In the genomic region with DNA sequence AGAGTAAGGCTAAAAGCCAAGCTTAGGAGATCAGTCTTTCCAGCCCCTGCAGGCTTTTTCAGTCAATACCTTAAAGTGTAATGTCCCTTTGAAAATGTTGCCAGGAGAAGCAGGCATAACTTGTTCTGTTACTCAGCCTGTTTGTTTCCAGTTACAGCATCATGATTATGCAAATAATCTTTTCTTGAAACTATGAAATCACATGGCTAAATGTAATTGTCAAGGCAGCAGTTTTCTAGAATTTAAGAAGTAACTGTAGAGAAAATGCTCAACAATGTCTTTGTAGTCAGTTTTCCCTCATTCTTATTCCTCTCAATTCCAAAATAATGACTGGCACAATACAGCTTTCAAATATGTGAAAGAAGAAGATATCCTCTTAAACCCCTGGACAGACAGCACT, we compare ENCODE assay signal across 13 cellular contexts. TPM values are rescaled to one million over a fixed set of nuclear protein-coding genes. Genes with fewer than 3 reads are reported as not detected.
A peak's percentile ranks its signal among the peaks of the same experiment; 100 is the strongest.
DNase-seq lines count a peak whose midpoint lies in the region; ATAC-seq and TF ChIP-seq lines count a peak whose summit lies in the region.
"Had no signal": no experiment of that assay in that cellular context is flagged by ENCODE, and none has a peak within 500 bp of the region (broad histone marks: within the 10 kb centered on the region; RNA-seq: fewer than 3 reads in every experiment).

No MANE protein-coding gene starts in this region.

- peaks cover 32% of the 10 kb centered on the region for H3K4me1 Mint-ChIP-seq in CD14-positive monocyte
- peaks cover 13% of the 10 kb centered on the region for H3K4me1 Mint-ChIP-seq in activated naive CD8-positive, alpha-beta T cell treated with anti-CD3 and anti-CD28 coated beads, Interleukin-2, amount 10 ng/mL, durations not matched to agents 7 days and 5 days
- peaks cover 5 to 46% (median 28%) of the 10 kb centered on the region in 4 donors for H3K4me1 Mint-ChIP-seq in naive thymus-derived CD8-positive, alpha-beta T cell

- no peaks in the 10 kb centered on the region for H3K27me3 ChIP-seq in HCT116 (ENCODE audit: insufficient read depth, low read length)
- H3K27me3 ChIP-seq in MG63 = no peaks in the 10 kb centered on the region
- H3K27me3 ChIP-seq: transverse colon had no signal

- no peak overlapping the region for H3K4me3 ChIP-seq in HCT116 (replicated peaks in 1 of 2; ENCODE audit: low read depth in 1 of 2, low read length in 2 of 2)
- H3K4me3 ChIP-seq in MG63 = no peak overlapping the region
- H3K4me3 ChIP-seq: transverse colon had no signal

- peak overlapping the region in 6 of 7 donors; percentile 43 to 79 (median 60) for H3K27ac Mint-ChIP-seq in CD14-positive monocyte
- H3K27ac Mint-ChIP-seq in activated naive CD8-positive, alpha-beta T cell treated with anti-CD3 and anti-CD28 coated beads, Interleukin-2, amount 10 ng/mL, durations not matched to agents 7 days and 5 days = peak overlapping the region; percentile 12
- peak overlapping the region in 9 of 10 donors; percentile 6 to 95 (median 49) for H3K27ac Mint-ChIP-seq in naive thymus-derived CD8-positive, alpha-beta T cell

- H3K9ac ChIP-seq in HCT116 (ENCODE audit: low read length) = no peak overlapping the region

- H3K4me1 ChIP-seq in HCT116 (ENCODE audit: control insufficient read depth in 1 of 2, insufficient read depth in 2 of 2, low read length in 2 of 2) = peaks cover 13 to 14% of the 10 kb centered on the region in 2 experiments

- no peaks in the 10 kb centered on the region for H4K20me1 ChIP-seq in HCT116 (ENCODE audit: insufficient read depth)

- ATAC-seq in HCT116 (no peak), HG03095 (IDR thresholded peaks at IDR 0.05; ENCODE audit: unreplicated experiment) (no peak), GM18511 (IDR thresholded peaks at IDR 0.05; ENCODE audit: unreplicated experiment) (no peak)
- no peak for ATAC-seq in activated naive CD8-positive, alpha-beta T cell treated with anti-CD3 and anti-CD28 coated beads, Interleukin-2, amount 10 ng/mL, durations not matched to agents 7 days and 5 days (ENCODE audit: low read depth)
- ATAC-seq in naive thymus-derived CD8-positive, alpha-beta T cell = no peak

- H3K9me2 ChIP-seq in HCT116 (ENCODE audit: insufficient read depth) = no peaks in the 10 kb centered on the region

- CTCF ChIA-PET in HCT116 (lab: Charles Lee) = no interaction called here

- peaks cover 25% of the 10 kb centered on the region for H3K79me2 ChIP-seq in HCT116 (ENCODE audit: insufficient read depth, low read length)

- TF ChIP-seq RAD21 in HCT116 (IDR thresholded peaks at IDR 0.05; ENCODE audit: low read depth) = no peak

- no peak for TF ChIP-seq POLR2A in HCT116 (IDR thresholded peaks at IDR 0.05; ENCODE audit: borderline replicate concordance, extremely low read depth, insufficient read depth, insufficient read length)

- no peak overlapping the region for H2AFZ ChIP-seq in HCT116 (ENCODE audit: low read depth, low read length, poor library complexity, severe bottlenecking)

- POLR2A ChIA-PET in HCT116 (lab: Charles Lee) = no interaction called here
- POLR2A ChIA-PET in activated naive CD8-positive, alpha-beta T cell treated with anti-CD3 and anti-CD28 coated beads, Interleukin-2, amount 10 ng/mL, durations not matched to agents 7 days and 5 days (lab: Charles Lee) = interaction anchor here (1.2 to 1.4 kb wide), 2 partner anchors 9 to 217 kb away, joined by 3 to 5 read pairs; a partner anchor contains a TSS
- POLR2A ChIA-PET in naive thymus-derived CD8-positive, alpha-beta T cell (lab: Charles Lee) = interaction anchor here (0.6 to 3.6 kb wide), 3 partner anchors 13 to 226 kb away, joined by 3 to 23 read pairs (median 5); no protein-coding TSS in a partner anchor

- intact Hi-C loops in CD14-positive monocyte (cut with micrococcal nuclease) = no loop called here
- intact Hi-C loops in HCT116 (cut with micrococcal nuclease) = no loop called here

- no peaks in the 10 kb centered on the region for H3K36me3 ChIP-seq in HCT116 (ENCODE audit: control insufficient read depth in 1 of 2, insufficient read depth in 2 of 2, low read length in 2 of 2)
- no peaks in the 10 kb centered on the region for H3K36me3 ChIP-seq in MG63
- H3K36me3 ChIP-seq: transverse colon had no signal

- no peaks in the 10 kb centered on the region for H3K27me3 Mint-ChIP-seq in CD14-positive monocyte (ENCODE audit: low read depth in 3 of 3)
- no peaks in the 10 kb centered on the region for H3K27me3 Mint-ChIP-seq in activated naive CD8-positive, alpha-beta T cell treated with anti-CD3 and anti-CD28 coated beads, Interleukin-2, amount 10 ng/mL, durations not matched to agents 7 days and 5 days
- no peaks in the 10 kb centered on the region for H3K27me3 Mint-ChIP-seq in naive thymus-derived CD8-positive, alpha-beta T cell

- TSS peak; percentile 20 for BruUV-seq in HCT116 (replicated peaks; lab: Mats Ljungman, UMichigan)

- no peak overlapping the region for H3K4me2 ChIP-seq in HCT116 (ENCODE audit: low read length)

- RAD21 ChIA-PET in HCT116 (lab: Charles Lee; ENCODE audit: low non-redundant PET in 1 of 2, low total read pairs in 2 of 2, uncharacterized antibody in 2 of 2, unreplicated experiment in 2 of 2) = no interaction called here

- TF ChIP-seq CTCF in CD14-positive monocyte (IDR thresholded peaks at IDR 0.05) (no peak), HCT116 (IDR thresholded peaks at IDR 0.05 in 2 of 3, conservative IDR thresholded peaks at IDR 0.05 in 1 of 3; ENCODE audit: borderline replicate concordance in 1 of 3, insufficient read depth in 1 of 3, low read depth in 2 of 3, low read length in 2 of 3) (no peak)

- peak overlapping the region in 1 of 2 donors; percentile 39 for H3K4me3 Mint-ChIP-seq in CD14-positive monocyte
- H3K4me3 Mint-ChIP-seq in activated naive CD8-positive, alpha-beta T cell treated with anti-CD3 and anti-CD28 coated beads, Interleukin-2, amount 10 ng/mL, durations not matched to agents 7 days and 5 days = peak overlapping the region; percentile 14
- peak overlapping the region; percentile 6 to 93 (median 62) for H3K4me3 Mint-ChIP-seq in naive thymus-derived CD8-positive, alpha-beta T cell

- peaks cover 0 to under 1% of the 10 kb centered on the region in 2 donors for H3K36me3 Mint-ChIP-seq in CD14-positive monocyte
- H3K36me3 Mint-ChIP-seq in activated naive CD8-positive, alpha-beta T cell treated with anti-CD3 and anti-CD28 coated beads, Interleukin-2, amount 10 ng/mL, durations not matched to agents 7 days and 5 days = no peaks in the 10 kb centered on the region
- H3K36me3 Mint-ChIP-seq in naive thymus-derived CD8-positive, alpha-beta T cell = no peaks in the 10 kb centered on the region

- no peaks in the 10 kb centered on the region for H3K9me3 ChIP-seq in HCT116 (ENCODE audit: control insufficient read depth in 1 of 2, insufficient read depth in 1 of 2, low read depth in 1 of 2, low read length in 2 of 2)
- no peaks in the 10 kb centered on the region for H3K9me3 ChIP-seq in MG63
- H3K9me3 ChIP-seq: transverse colon had no signal

- H3K27ac ChIP-seq in HCT116 (ENCODE audit: low read depth, low read length) = no peak overlapping the region

- H3K9me3 Mint-ChIP-seq in CD14-positive monocyte = no peaks in the 10 kb centered on the region
- no peaks in the 10 kb centered on the region for H3K9me3 Mint-ChIP-seq in activated naive CD8-positive, alpha-beta T cell treated with anti-CD3 and anti-CD28 coated beads, Interleukin-2, amount 10 ng/mL, durations not matched to agents 7 days and 5 days
- no peaks in the 10 kb centered on the region for H3K9me3 Mint-ChIP-seq in naive thymus-derived CD8-positive, alpha-beta T cell

- DNase-seq in CD14-positive monocyte (ENCODE audit: low spot score) (no peak), HCT116 (ENCODE audit: low read depth, low spot score) (no peak), MG63 (no peak)
- no peak for DNase-seq in activated naive CD8-positive, alpha-beta T cell treated with anti-CD3 and anti-CD28 coated beads, Interleukin-2, amount 10 ng/mL, durations not matched to agents 7 days and 5 days
- DNase-seq in naive thymus-derived CD8-positive, alpha-beta T cell = no peak
- DNase-seq in stimulated activated naive CD4-positive, alpha-beta T cell (lab: John Stamatoyannopoulos, UW) = no peak
- DNase-seq: KG1; midbrain; NCI-H82; stimulated activated CD4-positive, alpha-beta T cell treated with anti-CD3 and anti-CD28 coated beads, Interleukin-4, amount 100 ng/mL, for 1 hour; transverse colon had no signal

TF ChIP-seq in HCT116, 20 proteins besides CTCF, POLR2A, EP300 and RAD21:
- TF ChIP-seq ELF1 (IDR thresholded peaks at IDR 0.05; ENCODE audit: borderline replicate concordance, low read depth) = no peak
- no peak for TF ChIP-seq SP1 (IDR thresholded peaks at IDR 0.05; ENCODE audit: low read depth)
- TF ChIP-seq FOSL1 (IDR thresholded peaks at IDR 0.05; ENCODE audit: low read depth) = no peak
- TF ChIP-seq YY1 (IDR thresholded peaks at IDR 0.05; ENCODE audit: extremely low read depth, insufficient replicate concordance, low read depth, low read length) = no peak

RNA-seq across cellular contexts. Expression of a gene that starts 1.9 kb away (rescaled TPM):
- polyA plus RNA-seq in CD14-positive monocyte = 1 to 10 TPM; 6.0 TPM
- total RNA-seq in HCT116 (2021; ENCODE audit: unreplicated experiment) = 32.5 TPM
- 20.8 and 21.4 TPM in 2 replicates for polyA plus RNA-seq in HCT116 (2012)
- total RNA-seq in activated naive CD8-positive, alpha-beta T cell treated with anti-CD3 and anti-CD28 coated beads, Interleukin-2, amount 10 ng/mL, durations not matched to agents 7 days and 5 days = 10 to 100 TPM; 23.2 to 25.1 TPM
- total RNA-seq in naive thymus-derived CD8-positive, alpha-beta T cell = 10 to 100 TPM; 21.9 to 25.3 TPM
- 1 to 10 TPM; 1.4 to 3.2 (median 2.2) TPM for polyA plus RNA-seq in naive thymus-derived CD8-positive, alpha-beta T cell
- total RNA-seq in MG63 (2014; rRNA removed; shearing (Covaris generic); ENCODE audit: low replicate concordance) = 10.9 and 11.8 TPM in 2 replicates

RNA-seq across cellular contexts. Expression of a gene that starts 8.9 kb away (rescaled TPM):
- polyA plus RNA-seq in CD14-positive monocyte = 10 to 100 TPM; 51.4 to 60.7 TPM
- total RNA-seq in HCT116 (2021; ENCODE audit: unreplicated experiment) = 25.0 TPM
- polyA plus RNA-seq in HCT116 (2012) = 14.6 and 15.6 TPM in 2 replicates
- total RNA-seq in activated naive CD8-positive, alpha-beta T cell treated with anti-CD3 and anti-CD28 coated beads, Interleukin-2, amount 10 ng/mL, durations not matched to agents 7 days and 5 days = 100 to 1,000 TPM; 191 to 194 TPM
- 100 to 1,000 TPM; 156 to 164 TPM for total RNA-seq in naive thymus-derived CD8-positive, alpha-beta T cell
- 100 to 1,000 TPM; 130 to 143 (median 136) TPM for polyA plus RNA-seq in naive thymus-derived CD8-positive, alpha-beta T cell
- total RNA-seq in MG63 (2014; rRNA removed; shearing (Covaris generic); ENCODE audit: low replicate concordance) = 18.9 and 28.1 TPM in 2 replicates
